In genomic region chr7:22708214-22708613, GRCh38 we compare ENCODE assay signal across 6 cellular contexts. TPM values are rescaled to one million over a fixed set of nuclear protein-coding genes. Genes with fewer than 3 reads are reported as not detected.
A peak's percentile ranks its signal among the peaks of the same experiment; 100 is the strongest.
DNase-seq lines count a peak whose midpoint lies in the region; ATAC-seq and TF ChIP-seq lines count a peak whose summit lies in the region.
"Not testable (repeated sequence)": the region's sequence is repeated elsewhere in the genome, so short reads cannot be mapped to it uniquely, and the experiment has no call there.
"Had no signal": no experiment of that assay in that cellular context is flagged by ENCODE, and none has a peak within 500 bp of the region (broad histone marks: within the 10 kb centered on the region; RNA-seq: fewer than 3 reads in every experiment).

No MANE protein-coding gene starts in this region.

- 34 to 62% methylated on average over 2 of the region's 4 CpGs for WGBS in endodermal cell (ENCODE audit: insufficient coverage in 1 of 2, insufficient read length in 1 of 2), 2 experiments

- H3K9ac ChIP-seq in HUES6 (ENCODE audit: low read length) = peak overlapping the region; percentile 74
- H3K9ac ChIP-seq in endodermal cell (ENCODE audit: extremely low read depth, low read length, poor library complexity, severe bottlenecking) = peak overlapping the region; percentile 70

- ATAC-seq in GM23338 = not testable (repeated sequence)

- H3K4me1 Mint-ChIP-seq in CD8-positive, alpha-beta memory T cell; GM23338: not testable (repeated sequence)
- peaks cover 20% of the 10 kb centered on the region for H3K4me1 Mint-ChIP-seq in endodermal cell

- not testable (repeated sequence) for H3K27ac Mint-ChIP-seq in CD8-positive, alpha-beta memory T cell; GM23338; endodermal cell

- H3K4me3 ChIP-seq in CD8-positive, alpha-beta memory T cell (ENCODE audit: low read length); GM23338; LNCaP clone FGC (ENCODE audit: low read depth, low read length): not testable (repeated sequence)
- peak overlapping the region; percentile 26; the same call in 1 of the 2 replicates for H3K4me3 ChIP-seq in HUES6 (ENCODE audit: low read depth, low read length)
- H3K4me3 ChIP-seq in endodermal cell (ENCODE audit: low read length) = peak overlapping the region; percentile 78

- POLR2A ChIA-PET in CD8-positive, alpha-beta memory T cell (lab: Charles Lee) = not testable (repeated sequence)

- CTCF ChIA-PET in CD8-positive, alpha-beta memory T cell (lab: Charles Lee) = not testable (repeated sequence)

- not testable (repeated sequence) for DNase-seq in CD8-positive, alpha-beta memory T cell; GM23338 (ENCODE audit: low spot score); endodermal cell
- peak; percentile 25 for DNase-seq in LNCaP clone FGC (ENCODE audit: low read depth)

- peak overlapping the region; percentile 64 for H3K27ac ChIP-seq in CD8-positive, alpha-beta memory T cell (ENCODE audit: low read depth, low read length)
- H3K27ac ChIP-seq in GM23338 (ENCODE audit: low read depth) = peak overlapping the region; percentile 84; the same call in 1 of the 2 replicates
- peak overlapping the region; percentile 60; the same call in 1 of the 2 replicates for H3K27ac ChIP-seq in HUES6 (ENCODE audit: low read depth, low read length)
- H3K27ac ChIP-seq in endodermal cell (ENCODE audit: low read depth, low read length) = not testable (repeated sequence)

- not testable (repeated sequence) for H3K4me3 Mint-ChIP-seq in CD8-positive, alpha-beta memory T cell; GM23338; endodermal cell

- not testable (repeated sequence) for H2AFZ ChIP-seq in GM23338

- not testable (repeated sequence) for H3K4me1 ChIP-seq in CD8-positive, alpha-beta memory T cell (ENCODE audit: insufficient read depth, low read length); HUES6 (ENCODE audit: control insufficient read depth, insufficient read depth, low read length); endodermal cell (ENCODE audit: control insufficient read depth, insufficient read depth, low read length)
- peaks cover 24% of the 10 kb centered on the region for H3K4me1 ChIP-seq in GM23338 (ENCODE audit: insufficient read depth)

- H3F3A ChIP-seq in GM23338 (replicated peaks; ENCODE audit: low read depth) = not testable (repeated sequence)

- H3K9me2 ChIP-seq in GM23338 (ENCODE audit: insufficient read depth) = not testable (repeated sequence)

- not testable (repeated sequence) for H3K36me3 Mint-ChIP-seq in CD8-positive, alpha-beta memory T cell; GM23338 (ENCODE audit: low read depth); endodermal cell (ENCODE audit: low read depth)

- TF ChIP-seq CTCF in GM23338 (conservative IDR thresholded peaks at IDR 0.05; ENCODE audit: low read depth in 2 of 2); LNCaP clone FGC (IDR thresholded peaks at IDR 0.05; ENCODE audit: control insufficient read depth, extremely low read depth, insufficient read depth); endodermal cell (conservative IDR thresholded peaks at IDR 0.05): not testable (repeated sequence)

- not testable (repeated sequence) for H3K27me3 Mint-ChIP-seq in CD8-positive, alpha-beta memory T cell; GM23338 (ENCODE audit: insufficient read depth, low read depth, poor library complexity); endodermal cell (ENCODE audit: insufficient read depth)

- not testable (repeated sequence) for H3K9me3 ChIP-seq in CD8-positive, alpha-beta memory T cell (ENCODE audit: low read length); HUES6 (ENCODE audit: control insufficient read depth, insufficient read depth, low read depth, low read length); endodermal cell (ENCODE audit: control insufficient read depth, low read length)

- not testable (repeated sequence) for H3K9me3 Mint-ChIP-seq in CD8-positive, alpha-beta memory T cell; GM23338; endodermal cell

- H4K20me1 ChIP-seq in GM23338 (replicated peaks; ENCODE audit: insufficient read depth) = not testable (repeated sequence)

- not testable (repeated sequence) for H3K36me3 ChIP-seq in CD8-positive, alpha-beta memory T cell (ENCODE audit: insufficient read depth, low read length); GM23338 (ENCODE audit: insufficient read depth); endodermal cell (ENCODE audit: control insufficient read depth, insufficient read depth, low read length)
- peaks cover 11% of the 10 kb centered on the region; the same call in 1 of the 2 replicates for H3K36me3 ChIP-seq in HUES6 (ENCODE audit: control insufficient read depth, insufficient read depth, low read length)

- not testable (repeated sequence) for H3K27me3 ChIP-seq in CD8-positive, alpha-beta memory T cell (ENCODE audit: insufficient read depth, low read length, poor library complexity, severe bottlenecking); GM23338 (ENCODE audit: insufficient read depth); HUES6 (ENCODE audit: control insufficient read depth, insufficient read depth, low read length); endodermal cell (ENCODE audit: control insufficient read depth, insufficient read depth, low read length, poor library complexity, severe bottlenecking)

- H3K79me2 ChIP-seq in GM23338 (replicated peaks; ENCODE audit: insufficient read depth) = not testable (repeated sequence)

- H3K4me2 ChIP-seq in GM23338 = not testable (repeated sequence)

RNA-seq across cellular contexts. Expression of gene IL6, which starts 18.8 kb away (rescaled TPM):
- 1 to 10 TPM in 1 of 2 experiments, under 1 TPM in 1; 0.72 to 1.7 TPM for total RNA-seq in CD8-positive, alpha-beta memory T cell
- polyA plus RNA-seq in CD8-positive, alpha-beta memory T cell = not detected
- total RNA-seq in GM23338 (2014; rRNA removed; shearing (Covaris generic)) = not detected in 2 replicates
- polyA plus RNA-seq in GM23338 (2016; fragmentation: Nextera tagmentation; extraction: Ambion mirVana) = 0.40 and 1.6 TPM in 2 replicates
- under 1 TPM; 0.64 to 0.88 TPM for total RNA-seq in endodermal cell
- polyA plus RNA-seq in endodermal cell (2013, experiment 1 of 2) = not detected
- polyA plus RNA-seq in endodermal cell (2013, experiment 2 of 2) = not detected
- total RNA-seq: CD4-positive, alpha-beta T cell had no signal
